24 cellular contexts compared by ENCODE assay signal in genomic region chr16:49355923-49356665, GRCh38. TPM values are rescaled to one million over a fixed set of nuclear protein-coding genes. Genes with fewer than 3 reads are reported as not detected.
DNase-seq lines count a peak whose midpoint lies in the region; ATAC-seq and TF ChIP-seq lines count a peak whose summit lies in the region.
"Had no signal": no experiment of that assay in that cellular context is flagged by ENCODE, and none has a peak within 500 bp of the region (broad histone marks: within the 10 kb centered on the region; RNA-seq: fewer than 3 reads in every experiment).

No MANE protein-coding gene starts in this region.

- H3K4me2 ChIP-seq in neuronal stem cell (ENCODE audit: insufficient read depth, low read length, poor library complexity, severe bottlenecking) (no peak overlapping the region), osteoblast (ENCODE audit: insufficient read depth, low read length) (no peak overlapping the region)
- H3K4me2 ChIP-seq: BLaER1 had no signal

- no peak overlapping the region for H4K8ac ChIP-seq in neuronal stem cell (ENCODE audit: low read depth, low read length)

- H3K9ac ChIP-seq in neuronal stem cell (ENCODE audit: low read depth, low read length, poor library complexity) = no peak overlapping the region
- H3K9ac ChIP-seq: BLaER1 had no signal

- DNase-seq in Right ventricle myocardium inferior (ENCODE audit: missing footprints) (no peak), left ventricle myocardium inferior (no peak), right cardiac atrium (peak; percentile 83 to 90 (median 90)), neuronal stem cell (ENCODE audit: low spot score) (no peak), aorta (peak; percentile 71 to 82), retina (no peak), osteoblast (ENCODE audit: insufficient read length, low spot score, missing footprints) (no peak)
- DNase-seq: ACHN; CD4-positive, alpha-beta T cell; DMS79 treated with DMSO at 0.1 percent for 48 hours; H7; Kasumi-1; NCI-H1048; NCI-H1436 treated with DMSO at 0.1 percent for 48 hours; NCI-H1930; NCI-H2227 treated with DMSO at 0.1 percent for 48 hours; NCI-H510A treated with DMSO at 0.1 percent for 48 hours; OCI-M1; SHP77 had no signal

- H3K27me3 ChIP-seq in left ventricle myocardium inferior (ENCODE audit: low read depth) (peaks cover 82% of the 10 kb centered on the region), right cardiac atrium (ENCODE audit: control insufficient read depth, insufficient read depth) (no peaks in the 10 kb centered on the region), neuronal stem cell (ENCODE audit: control insufficient read depth in 3 of 3, insufficient read depth in 3 of 3, low read depth in 1 of 3, low read length in 3 of 3) (peaks cover 0 to 27% (median 0%) of the 10 kb centered on the region in 3 experiments), aorta (ENCODE audit: control insufficient read depth in 1 of 2, insufficient read depth in 2 of 2, low read length in 1 of 2) (no peaks in the 10 kb centered on the region), osteoblast (ENCODE audit: insufficient read depth, low read length) (no peaks in the 10 kb centered on the region)
- H3K27me3 ChIP-seq: BLaER1 had no signal

- H3K4me3 ChIP-seq in left ventricle myocardium inferior (no peak overlapping the region), right cardiac atrium (ENCODE audit: low read length) (no peak overlapping the region), neuronal stem cell (ENCODE audit: low read length in 2 of 2) (no peak overlapping the region), aorta (ENCODE audit: low read length in 2 of 2) (no peak overlapping the region), osteoblast (ENCODE audit: insufficient read depth, low read length) (no peak overlapping the region)
- H3K4me3 ChIP-seq: BLaER1, GM12878 had no signal

- H4K91ac ChIP-seq in neuronal stem cell (ENCODE audit: low read depth, low read length, poor library complexity) = no peak overlapping the region

- H2BK120ac ChIP-seq in neuronal stem cell (ENCODE audit: low read depth, low read length) = no peak overlapping the region

- H3K27ac ChIP-seq in left ventricle myocardium inferior (replicated peaks) (no peak overlapping the region), right cardiac atrium (ENCODE audit: low read length) (no peak overlapping the region), neuronal stem cell (replicated peaks; ENCODE audit: low read length) (no peak overlapping the region), aorta (ENCODE audit: low read depth in 1 of 2, low read length in 2 of 2) (no peak overlapping the region), osteoblast (ENCODE audit: low read depth, low read length) (no peak overlapping the region)
- H3K27ac ChIP-seq: 22Rv1, BLaER1 had no signal

- H3K4ac ChIP-seq in neuronal stem cell (ENCODE audit: low read length) = no peak overlapping the region

- no peaks in the 10 kb centered on the region for H3K79me1 ChIP-seq in neuronal stem cell (ENCODE audit: low read depth, low read length)

- H2BK12ac ChIP-seq in neuronal stem cell (ENCODE audit: low read length) = no peak overlapping the region

- H2AK5ac ChIP-seq in neuronal stem cell (ENCODE audit: low read depth, low read length) = no peak overlapping the region

- no peak overlapping the region for H2AFZ ChIP-seq in neuronal stem cell (ENCODE audit: low read length)
- no peak overlapping the region for H2AFZ ChIP-seq in osteoblast (ENCODE audit: low read length)

- H3K9me3 ChIP-seq in left ventricle myocardium inferior (replicated peaks) = no peaks in the 10 kb centered on the region
- no peaks in the 10 kb centered on the region for H3K9me3 ChIP-seq in right cardiac atrium (ENCODE audit: control insufficient read depth, low read length)
- H3K9me3 ChIP-seq in neuronal stem cell (replicated peaks in 1 of 2; ENCODE audit: control insufficient read depth in 2 of 2, insufficient read depth in 1 of 2, low read depth in 1 of 2, low read length in 2 of 2) = no peaks in the 10 kb centered on the region
- H3K9me3 ChIP-seq in aorta (ENCODE audit: control insufficient read depth, low read length) = no peaks in the 10 kb centered on the region
- H3K9me3 ChIP-seq in osteoblast (ENCODE audit: low read depth, low read length) = no peaks in the 10 kb centered on the region
- H3K9me3 ChIP-seq: BLaER1 had no signal

- no peak overlapping the region for H3K23ac ChIP-seq in neuronal stem cell (ENCODE audit: low read depth, low read length, poor library complexity)

- intact Hi-C loops in Right ventricle myocardium inferior (cut with DNase I) (loop anchor here (10.0 kb wide), 2 partner anchors 171 to 441 kb away; no protein-coding TSS in a partner anchor), left ventricle myocardium inferior (cut with micrococcal nuclease) (no loop called here), right cardiac atrium (cut with DNase I) (no loop called here), aorta (cut with DNase I) (no loop called here)

- TF ChIP-seq CTCF in left ventricle myocardium inferior (IDR thresholded peaks at IDR 0.05; ENCODE audit: borderline replicate concordance) (no peak), osteoblast (IDR thresholded peaks at IDR 0.05; ENCODE audit: extremely low read depth, low read depth, low read length) (no peak)

- WGBS in right cardiac atrium = 55% methylated on average over 6 of the region's 6 CpGs
- WGBS in neuronal stem cell (ENCODE audit: extremely low coverage in 2 of 2, insufficient read length in 2 of 2, insufficient replicate concordance in 1 of 2), 2 donors = no CpG with 5 or more reads among the region's 6 CpGs
- WGBS in aorta, 2 donors = 42 to 47% methylated on average over 6 of the region's 6 CpGs

- ATAC-seq in Right ventricle myocardium inferior (peak; percentile 30), right cardiac atrium (peak; percentile 80 to 81), aorta (ENCODE audit: low FRiP score) (peak; percentile 55), HG02981 (IDR thresholded peaks at IDR 0.05; ENCODE audit: unreplicated experiment) (no peak)
- ATAC-seq: GM12878 had no signal

- H4K20me1 ChIP-seq in osteoblast (ENCODE audit: insufficient read depth, low read length) = no peaks in the 10 kb centered on the region
- H4K20me1 ChIP-seq: BLaER1 had no signal

- peak overlapping the region; percentile 11 for H3K18ac ChIP-seq in neuronal stem cell (ENCODE audit: low read length)

- H3K79me2 ChIP-seq in osteoblast (ENCODE audit: insufficient read depth, low read length) = no peaks in the 10 kb centered on the region

- no peak overlapping the region for H3K14ac ChIP-seq in neuronal stem cell (ENCODE audit: low read length)

- no peak overlapping the region for H2BK15ac ChIP-seq in neuronal stem cell (ENCODE audit: low read length)

- no peaks in the 10 kb centered on the region for H3K4me1 ChIP-seq in left ventricle myocardium inferior
- H3K4me1 ChIP-seq in right cardiac atrium (ENCODE audit: control insufficient read depth, insufficient read depth, low read length) = no peaks in the 10 kb centered on the region
- no peaks in the 10 kb centered on the region for H3K4me1 ChIP-seq in neuronal stem cell (ENCODE audit: control insufficient read depth in 2 of 2, insufficient read depth in 1 of 2, low read depth in 1 of 2, low read length in 2 of 2)
- no peaks in the 10 kb centered on the region for H3K4me1 ChIP-seq in aorta (ENCODE audit: control insufficient read depth in 1 of 2, insufficient read depth in 2 of 2, low read length in 2 of 2)
- no peaks in the 10 kb centered on the region for H3K4me1 ChIP-seq in osteoblast (ENCODE audit: insufficient read depth, low read length)

- H3K36me3 ChIP-seq in left ventricle myocardium inferior (no peaks in the 10 kb centered on the region), neuronal stem cell (replicated peaks in 1 of 2; ENCODE audit: control insufficient read depth in 2 of 2, insufficient read depth in 2 of 2, low read length in 2 of 2) (no peaks in the 10 kb centered on the region), aorta (ENCODE audit: control insufficient read depth in 1 of 2, insufficient read depth in 2 of 2, low read length in 1 of 2) (no peaks in the 10 kb centered on the region), osteoblast (ENCODE audit: insufficient read depth, low read length) (no peaks in the 10 kb centered on the region)
- H3K36me3 ChIP-seq: BLaER1 had no signal

- H2BK5ac ChIP-seq in neuronal stem cell (ENCODE audit: low read length) = no peak overlapping the region

RNA-seq across cellular contexts. Expression of gene C16orf78, which starts 17.5 kb away (rescaled TPM):
- total RNA-seq in Right ventricle myocardium inferior (not detected), left ventricle myocardium inferior (not detected), right cardiac atrium (not detected), aorta (not detected), osteoblast (not detected in 2 replicates)
- polyA plus RNA-seq in right cardiac atrium (not detected), aorta (not detected)
- polyA plus RNA-seq in neuronal stem cell (2013, experiment 1 of 2) = not detected
- polyA plus RNA-seq in neuronal stem cell (2013, experiment 2 of 2) = not detected
- total RNA-seq: CD4-positive, alpha-beta T cell; GM12878; H7; MCF 10A had no signal
- polyA plus RNA-seq: GM12878 had no signal

Comparison
In these comparisons a context has a peak if more than half of its experiments do, and no peak if none do; other contexts are left out.
1. DNase-seq: peak in right cardiac atrium (3 of 3) and aorta (2 of 2); none in Right ventricle myocardium inferior (single experiment), left ventricle myocardium inferior (single experiment), neuronal stem cell (single experiment), retina (single experiment) and osteoblast (single experiment).